In the genomic region with DNA sequence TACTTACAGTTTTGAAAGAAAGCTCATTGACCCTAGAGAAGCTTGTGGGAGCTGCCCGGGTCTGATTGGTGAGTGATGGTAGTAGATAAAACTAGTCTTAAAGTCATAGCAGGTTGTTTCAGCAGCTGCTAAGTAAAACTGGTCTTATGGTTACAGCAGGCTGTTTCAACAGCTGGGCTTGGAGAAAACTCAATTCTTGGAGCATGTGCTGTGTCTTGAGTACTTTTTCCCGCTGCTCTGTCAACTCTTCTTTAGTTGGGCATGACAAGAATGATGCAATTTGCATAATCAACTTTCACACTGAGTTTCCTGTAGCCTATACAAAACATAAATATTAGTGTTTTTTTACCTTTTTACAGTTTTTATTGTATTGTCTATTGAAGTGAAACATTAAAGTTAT, we compare ENCODE assay signal across 1 cellular context.
TF ChIP-seq lines count a peak whose summit lies in the region.

No MANE protein-coding gene starts in this region.

TF ChIP-seq in GM12878, 131 proteins besides CTCF, POLR2A, EP300 and RAD21 (continued from another document):
- no peak for TF ChIP-seq CUX1 (IDR thresholded peaks at IDR 0.05; ENCODE audit: insufficient replicate concordance, low read depth, low read length)
- TF ChIP-seq MEF2A (IDR thresholded peaks at IDR 0.05; ENCODE audit: insufficient read depth, low read depth, low read length), result no peak
- no peak for TF ChIP-seq NFXL1 (IDR thresholded peaks at IDR 0.05; ENCODE audit: borderline replicate concordance)
- no peak for TF ChIP-seq NFIC (IDR thresholded peaks at IDR 0.05; ENCODE audit: low read depth, low read length)
- no peak for TF ChIP-seq MTA3 (IDR thresholded peaks at IDR 0.05; ENCODE audit: borderline replicate concordance, low read length)
- TF ChIP-seq ZNF384 (IDR thresholded peaks at IDR 0.05; ENCODE audit: borderline replicate concordance, low read depth, low read length), result no peak
- no peak for TF ChIP-seq NR2C1 (IDR thresholded peaks at IDR 0.05)
